In genomic region chr2:202911203-202911512, GRCh38 we compare ENCODE assay signal across 8 cellular contexts. TPM values are rescaled to one million over a fixed set of nuclear protein-coding genes. Genes with fewer than 3 reads are reported as not detected.
DNase-seq lines count a peak whose midpoint lies in the region; ATAC-seq and TF ChIP-seq lines count a peak whose summit lies in the region.

No MANE protein-coding gene starts in this region.

- peaks cover 18% of the 10 kb centered on the region for H3K36me3 Mint-ChIP-seq in brain

- peaks cover 44% of the 10 kb centered on the region for H3K4me1 Mint-ChIP-seq in brain

- peak overlapping the region; percentile 98 to 100 (median 99) for H3K4me3 Mint-ChIP-seq in brain

- H3K4me3 ChIP-seq in GM12864 (ENCODE audit: low read depth, low read length) (peak overlapping the region; percentile 98), mesendoderm (ENCODE audit: low read length) (peak overlapping the region; percentile 59)

- H2AK5ac ChIP-seq in mesendoderm (ENCODE audit: low read length), result no peak overlapping the region

- DNase-seq in GM12864 (ENCODE audit: low read depth) (no peak), mesendoderm (no peak), glomerular visceral epithelial cell (ENCODE audit: extremely low spot score) (no peak), NCI-H226 (no peak)
- DNase-seq in stimulated activated CD4-positive, alpha-beta T cell treated with anti-CD3 and anti-CD28 coated beads, Interleukin-4, amount 100 ng/mL, for 1 hour, result no peak
- no peak for DNase-seq in activated effector memory CD4-positive, alpha-beta T cell treated with anti-CD3 and anti-CD28 coated beads, Interleukin-2, amount 50 U/mL, for 16 hours

- no peaks in the 10 kb centered on the region for H3K4me1 ChIP-seq in mesendoderm (ENCODE audit: control insufficient read depth, low read depth, low read length)

- no peak overlapping the region for H3K23ac ChIP-seq in mesendoderm (ENCODE audit: low read length)

- H3K4ac ChIP-seq in mesendoderm (ENCODE audit: low read depth, low read length), result peak overlapping the region; percentile 17

- no peak overlapping the region for H2BK15ac ChIP-seq in mesendoderm (replicated peaks; ENCODE audit: low read depth)

- H2BK120ac ChIP-seq in mesendoderm (ENCODE audit: low read depth, low read length), result no peak overlapping the region

- peak overlapping the region; percentile 77 for H3K9ac ChIP-seq in mesendoderm (ENCODE audit: low read length)

- no CpG with 5 or more reads among the region's 8 CpGs for WGBS in mesendoderm (ENCODE audit: extremely low coverage, insufficient coverage, low lambda C conversion rate)

- no peak overlapping the region for H3K27ac ChIP-seq in mesendoderm (ENCODE audit: low read depth, low read length)

- no peak overlapping the region for H4K8ac ChIP-seq in mesendoderm (ENCODE audit: low read depth, low read length)

- H3K56ac ChIP-seq in mesendoderm (ENCODE audit: low read length), result peak overlapping the region; percentile 84

- peak overlapping the region; percentile 97 to 100 (median 98) for H3K27ac Mint-ChIP-seq in brain

- no peak overlapping the region for H2BK5ac ChIP-seq in mesendoderm (ENCODE audit: low read length)

- peak overlapping the region; percentile 8 for H3K4me2 ChIP-seq in mesendoderm (ENCODE audit: low read length)

- no peak overlapping the region for H4K5ac ChIP-seq in mesendoderm (ENCODE audit: low read length)

- ATAC-seq in HG03060 (IDR thresholded peaks at IDR 0.05; ENCODE audit: low read depth, unreplicated experiment), result peak; percentile 8

- H3K36me3 ChIP-seq in mesendoderm (ENCODE audit: control insufficient read depth, insufficient read depth, low read length), result no peaks in the 10 kb centered on the region

- H3K79me2 ChIP-seq in mesendoderm (ENCODE audit: control insufficient read depth, insufficient read depth, low read length), result peaks cover 36% of the 10 kb centered on the region

- peaks cover 0 to 4% (median 0%) of the 10 kb centered on the region in 5 experiments for H3K9me3 Mint-ChIP-seq in brain

- TF ChIP-seq CTCF in GM12864 (IDR thresholded peaks at IDR 0.05; ENCODE audit: low read depth, low read length, missing control alignments) (no peak), brain (conservative IDR thresholded peaks at IDR 0.05) (no peak)

- H3K79me1 ChIP-seq in mesendoderm (ENCODE audit: low read length), result no peaks in the 10 kb centered on the region

- H3K27me3 Mint-ChIP-seq in brain, result peaks cover 10% of the 10 kb centered on the region

- no peak overlapping the region for H3K18ac ChIP-seq in mesendoderm (ENCODE audit: low read length)

- H3K27me3 ChIP-seq in mesendoderm (ENCODE audit: insufficient read depth, low read length, poor library complexity), result no peaks in the 10 kb centered on the region

RNA-seq across cellular contexts. Expression of gene WDR12, which starts 0.3 kb away (rescaled TPM):
- 19.5 TPM for polyA plus RNA-seq in brain (ENCODE audit: insufficient read depth, low read depth, low replicate concordance)
- 86.8 TPM for polyA plus RNA-seq in mesendoderm (2013, experiment 1 of 2)
- 91.1 TPM for polyA plus RNA-seq in mesendoderm (2013, experiment 2 of 2)

RNA-seq across cellular contexts. Expression of gene CARF, which starts 0.9 kb away (rescaled TPM):
- polyA plus RNA-seq in brain (ENCODE audit: insufficient read depth, low read depth, low replicate concordance), result 1.9 TPM
- 0.93 TPM for polyA plus RNA-seq in mesendoderm (2013, experiment 1 of 2)
- polyA plus RNA-seq in mesendoderm (2013, experiment 2 of 2), result 0.97 TPM

RNA-seq across cellular contexts. Expression of gene ICA1L, which starts 39.6 kb away (rescaled TPM):
- 8.8 TPM for polyA plus RNA-seq in brain (ENCODE audit: insufficient read depth, low read depth, low replicate concordance)
- polyA plus RNA-seq in mesendoderm (2013, experiment 1 of 2), result 0.79 TPM
- 1.0 TPM for polyA plus RNA-seq in mesendoderm (2013, experiment 2 of 2)
